In the genomic region with DNA sequence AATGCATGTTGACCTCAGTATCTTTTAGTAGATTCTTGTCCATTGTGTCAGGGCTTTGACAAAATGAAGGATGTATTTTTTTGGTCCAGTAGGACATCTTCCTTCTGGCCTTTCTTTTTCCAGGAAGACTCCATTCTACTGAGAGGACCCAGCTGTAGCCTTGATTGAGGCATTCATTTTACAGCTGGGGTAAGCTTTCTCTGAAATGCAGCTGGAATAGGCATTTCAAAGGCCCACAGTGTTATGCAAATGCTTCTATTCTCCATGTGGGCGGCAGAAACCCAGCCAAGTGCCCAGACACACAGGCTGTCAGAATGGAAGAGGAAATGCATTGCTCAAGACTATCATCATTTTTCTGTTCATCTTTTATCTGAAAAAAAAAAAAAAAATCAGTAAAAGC, we compare ENCODE assay signal across 23 cellular contexts.
DNase-seq lines count a peak whose midpoint lies in the region; ATAC-seq and TF ChIP-seq lines count a peak whose summit lies in the region.
"Had no signal": no experiment of that assay in that cellular context is flagged by ENCODE, and none has a peak within 500 bp of the region (broad histone marks: within the 10 kb centered on the region; RNA-seq: fewer than 3 reads in every experiment).

No MANE protein-coding gene starts in this region.

- H3K27ac ChIP-seq in iPS-20b (ENCODE audit: low read length), result no peak overlapping the region
- no peak overlapping the region for H3K27ac ChIP-seq in brain microvascular endothelial cell
- H3K27ac ChIP-seq: esophagus muscularis mucosa, VCaP had no signal

- H3K4me3 ChIP-seq in H7 (ENCODE audit: insufficient read depth, low read depth, low read length) (no peak overlapping the region), iPS-20b (ENCODE audit: low read length) (0 out of 2 replicates have a peak overlapping the region, but pooled peaks have one; percentile 15), brain microvascular endothelial cell (ENCODE audit: low read depth, low read length) (no peak overlapping the region)
- H3K4me3 ChIP-seq: esophagus muscularis mucosa, smooth muscle cell had no signal

- peak; percentile 37 for DNase-seq in H7
- peak; percentile 29 for DNase-seq in astrocyte of the hippocampus (ENCODE audit: low read depth, low spot score)
- DNase-seq in pons (ENCODE audit: low spot score), result peak; percentile 66
- no peak for DNase-seq in NCI-H1694 (lab: John Stamatoyannopoulos, UW)
- DNase-seq in brain microvascular endothelial cell, result no peak
- DNase-seq: activated CD4-positive, alpha-beta T cell treated with anti-CD3 and anti-CD28 coated beads, Interleukin-2, amount 10 ng/mL, durations not matched to agents 7 days and 5 days; effector CD8-positive, alpha-beta T cell; immature natural killer cell; left ventricle myocardium superior; NCI-H1105; NCI-H2081 treated with DMSO at 0.1 percent for 48 hours; NCI-H510A; NK-92 treated with Interleukin-12 subunit alpha and Interleukin-12 subunit beta, amount 100 ng/mL, for 24 hours; retina; stimulated activated CD4-positive, alpha-beta T cell treated with anti-CD3 and anti-CD28 coated beads, Interleukin-2, amount 100 ng/mL, for 48 hours; stimulated activated naive CD4-positive, alpha-beta T cell; T-helper 2 cell had no signal

- ATAC-seq in HG02571 (IDR thresholded peaks at IDR 0.05; ENCODE audit: unreplicated experiment) (no peak), GM19463 (IDR thresholded peaks at IDR 0.05; ENCODE audit: unreplicated experiment) (no peak)
- ATAC-seq: left ventricle myocardium superior had no signal

- peaks cover 17% of the 10 kb centered on the region; the same call in 1 of the 2 replicates for H3K4me1 ChIP-seq in iPS-20b (ENCODE audit: insufficient read depth, low read length)
- H3K4me1 ChIP-seq: esophagus muscularis mucosa had no signal

- H3K9ac ChIP-seq in iPS-20b (ENCODE audit: low read depth, low read length), result no peak overlapping the region

- peaks cover 4% of the 10 kb centered on the region; the same call in 1 of the 2 replicates for H3K9me3 ChIP-seq in iPS-20b (ENCODE audit: insufficient read depth, low read depth, low read length)
- H3K9me3 ChIP-seq: esophagus muscularis mucosa had no signal

- H3K27me3 ChIP-seq in H7 (ENCODE audit: control insufficient read depth, insufficient read depth, low read length) (no peaks in the 10 kb centered on the region), iPS-20b (ENCODE audit: insufficient read depth, low read length) (no peaks in the 10 kb centered on the region), brain microvascular endothelial cell (replicated peaks) (no peaks in the 10 kb centered on the region)
- H3K27me3 ChIP-seq: esophagus muscularis mucosa had no signal

- H3K36me3 ChIP-seq in H7 (replicated peaks; ENCODE audit: control insufficient read depth, insufficient read depth, low read length) (no peaks in the 10 kb centered on the region), iPS-20b (ENCODE audit: insufficient read depth, low read depth, low read length) (no peaks in the 10 kb centered on the region), brain microvascular endothelial cell (replicated peaks) (no peaks in the 10 kb centered on the region)
- H3K36me3 ChIP-seq: esophagus muscularis mucosa had no signal

- TF ChIP-seq CTCF in brain microvascular endothelial cell (IDR thresholded peaks at IDR 0.05; ENCODE audit: low read depth, low read length, missing control alignments), result no peak

- in situ Hi-C loops in brain microvascular endothelial cell (cut with HindIII; ENCODE audit: low pct_ligation_motif_present, low sequenced_read_pairs), result no loop called here

Comparison
In these comparisons a context has a peak if more than half of its experiments do, and no peak if none do; other contexts are left out.
1. DNase-seq: peak in H7 (single experiment), astrocyte of the hippocampus (single experiment) and pons (single experiment); none in NCI-H1694 (single experiment) and brain microvascular endothelial cell (single experiment).